Comparison of ENCODE assay signal across 1 cellular context in genomic region chr11:64248578-64248977, GRCh38.
TF ChIP-seq lines count a peak whose summit lies in the region.

No MANE protein-coding gene starts in this region.

TF ChIP-seq in A549, 52 proteins besides CTCF, POLR2A, EP300 and RAD21:
- TF ChIP-seq, protein P1, sequence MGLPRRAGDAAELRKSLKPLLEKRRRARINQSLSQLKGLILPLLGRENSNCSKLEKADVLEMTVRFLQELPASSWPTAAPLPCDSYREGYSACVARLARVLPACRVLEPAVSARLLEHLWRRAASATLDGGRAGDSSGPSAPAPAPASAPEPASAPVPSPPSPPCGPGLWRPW (IDR thresholded peaks at IDR 0.05), result no peak
- no peak for TF ChIP-seq MAZ (IDR thresholded peaks at IDR 0.05; ENCODE audit: borderline replicate concordance, low read depth, low read length)
- no peak for TF ChIP-seq USF2 (IDR thresholded peaks at IDR 0.05)
- no peak for TF ChIP-seq SREBF2 (IDR thresholded peaks at IDR 0.05)
- TF ChIP-seq, protein P2, sequence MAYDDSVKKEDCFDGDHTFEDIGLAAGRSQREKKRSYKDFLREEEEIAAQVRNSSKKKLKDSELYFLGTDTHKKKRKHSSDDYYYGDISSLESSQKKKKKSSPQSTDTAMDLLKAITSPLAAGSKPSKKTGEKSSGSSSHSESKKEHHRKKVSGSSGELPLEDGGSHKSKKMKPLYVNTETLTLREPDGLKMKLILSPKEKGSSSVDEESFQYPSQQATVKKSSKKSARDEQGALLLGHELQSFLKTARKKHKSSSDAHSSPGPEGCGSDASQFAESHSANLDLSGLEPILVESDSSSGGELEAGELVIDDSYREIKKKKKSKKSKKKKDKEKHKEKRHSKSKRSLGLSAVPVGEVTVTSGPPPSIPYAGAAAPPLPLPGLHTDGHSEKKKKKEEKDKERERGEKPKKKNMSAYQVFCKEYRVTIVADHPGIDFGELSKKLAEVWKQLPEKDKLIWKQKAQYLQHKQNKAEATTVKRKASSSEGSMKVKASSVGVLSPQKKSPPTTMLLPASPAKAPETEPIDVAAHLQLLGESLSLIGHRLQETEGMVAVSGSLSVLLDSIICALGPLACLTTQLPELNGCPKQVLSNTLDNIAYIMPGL (CRISPR knock-in tag; IDR thresholded peaks at IDR 0.05; ENCODE audit: borderline replicate concordance), result no peak
- TF ChIP-seq EHF (CRISPR knock-in tag; IDR thresholded peaks at IDR 0.05), result no peak
- no peak for TF ChIP-seq GATA3 (IDR thresholded peaks at IDR 0.05; ENCODE audit: borderline replicate concordance)
- no peak for TF ChIP-seq TFCP2L1 (CRISPR knock-in tag; IDR thresholded peaks at IDR 0.05)
- TF ChIP-seq NFE2L2 (conservative IDR thresholded peaks at IDR 0.05; ENCODE audit: low read length), result no peak
- TF ChIP-seq FOSB (CRISPR knock-in tag; IDR thresholded peaks at IDR 0.05), result no peak
- no peak for TF ChIP-seq KDM1A (IDR thresholded peaks at IDR 0.05; ENCODE audit: low read depth)
- no peak for TF ChIP-seq CBX2 (IDR thresholded peaks at IDR 0.05; ENCODE audit: borderline replicate concordance, low read depth)
- no peak for TF ChIP-seq CHD4 (IDR thresholded peaks at IDR 0.05; ENCODE audit: borderline replicate concordance)
- TF ChIP-seq PHF8 (IDR thresholded peaks at IDR 0.05; ENCODE audit: borderline replicate concordance, low read depth), result no peak
- no peak for TF ChIP-seq ZFP36 (IDR thresholded peaks at IDR 0.05; ENCODE audit: borderline replicate concordance, partially characterized antibody)
- no peak for TF ChIP-seq ESRRA (IDR thresholded peaks at IDR 0.05; ENCODE audit: borderline replicate concordance, low read length)
- no peak for TF ChIP-seq CBX8 (IDR thresholded peaks at IDR 0.05)
